ENCODE assay signal across 8 cellular contexts in genomic region chr2:165293439-165294420, GRCh38. TPM values are rescaled to one million over a fixed set of nuclear protein-coding genes. Genes with fewer than 3 reads are reported as not detected.
DNase-seq lines count a peak whose midpoint lies in the region; ATAC-seq and TF ChIP-seq lines count a peak whose summit lies in the region.

No MANE protein-coding gene starts in this region.

- H3K27ac ChIP-seq in H9 (ENCODE audit: insufficient read length, low read depth, low read length) (no peak overlapping the region), KMS-11 (no peak overlapping the region), OCI-LY7 (ENCODE audit: low read depth, low read length, poor library complexity, severe bottlenecking) (no peak overlapping the region), body of pancreas (no peak overlapping the region)

- H3K23me2 ChIP-seq in H9 (ENCODE audit: insufficient read length, low read depth, low read length, poor library complexity, severe bottlenecking) = no peaks in the 10 kb centered on the region

- H3K9me3 Mint-ChIP-seq in H9 = no peaks in the 10 kb centered on the region; a peak in 1 of 5 replicates

- peak; percentile 80 for TF ChIP-seq CTCF in H9 (conservative IDR thresholded peaks at IDR 0.05)
- peak; percentile 69 for TF ChIP-seq CTCF in KMS-11 (conservative IDR thresholded peaks at IDR 0.05; ENCODE audit: low read depth, low read length)
- TF ChIP-seq CTCF in OCI-LY7 (conservative IDR thresholded peaks at IDR 0.05; ENCODE audit: low read length) = peak; percentile 83
- TF ChIP-seq CTCF in body of pancreas (IDR thresholded peaks at IDR 0.05) = peak; percentile 57 to 94 (median 75)

- H3K27me3 ChIP-seq in H9 (ENCODE audit: insufficient read depth, low read length) = no peaks in the 10 kb centered on the region
- no peaks in the 10 kb centered on the region for H3K27me3 ChIP-seq in KMS-11 (ENCODE audit: insufficient read depth, low read depth)
- H3K27me3 ChIP-seq in body of pancreas = no peaks in the 10 kb centered on the region

- H4K20me1 ChIP-seq in H9 (ENCODE audit: control insufficient read depth, insufficient read depth, insufficient read length) (no peaks in the 10 kb centered on the region), KMS-11 (ENCODE audit: insufficient read depth) (no peaks in the 10 kb centered on the region), OCI-LY7 (ENCODE audit: insufficient read depth, low read length) (no peaks in the 10 kb centered on the region)

- H3K56ac ChIP-seq in H9 (ENCODE audit: insufficient read length, low read depth, low read length) = no peak overlapping the region

- H3K9ac ChIP-seq in H9 (ENCODE audit: extremely low read depth, insufficient read length, low read length) (no peak overlapping the region), KMS-11 (no peak overlapping the region)

- no peaks in the 10 kb centered on the region for H3K79me1 ChIP-seq in H9 (ENCODE audit: insufficient read depth, low read depth, low read length, poor library complexity, severe bottlenecking)

- peak overlapping the region in 1 of 3 experiments; percentile 93; a peak in 2 of 7 replicates for H3K27ac Mint-ChIP-seq in H9

- H3T11ph ChIP-seq in H9 (ENCODE audit: low read length) = no peak overlapping the region

- H3K79me2 ChIP-seq in H9 (ENCODE audit: insufficient read depth, low read length) = no peaks in the 10 kb centered on the region
- H3K79me2 ChIP-seq in KMS-11 (ENCODE audit: insufficient read depth, low read depth) = no peaks in the 10 kb centered on the region
- no peaks in the 10 kb centered on the region for H3K79me2 ChIP-seq in OCI-LY7 (ENCODE audit: insufficient read depth, low read depth, low read length)

- H3K4ac ChIP-seq in H9 (ENCODE audit: low read depth, low read length) = no peak overlapping the region

- no peak overlapping the region for H2BK5ac ChIP-seq in H9 (ENCODE audit: insufficient read length, low read length)

- H3K4me3 Mint-ChIP-seq in H9 = peak overlapping the region; percentile 42 to 76

- H3K9me3 ChIP-seq in H9 (ENCODE audit: control insufficient read depth, low read depth, low read length) (no peaks in the 10 kb centered on the region), OCI-LY7 (ENCODE audit: low read length) (no peaks in the 10 kb centered on the region), body of pancreas (no peaks in the 10 kb centered on the region)

- WGBS in H9 (ENCODE audit: extremely low coverage, insufficient read length, low lambda C conversion rate) = no CpG with 5 or more reads among the region's 6 CpGs
- 17 to 19% methylated on average over 6 of the region's 6 CpGs for WGBS in body of pancreas, 2 donors

- H3K4me2 ChIP-seq in H9 (ENCODE audit: insufficient read depth, insufficient read length, low read length) (peak overlapping the region; percentile 15), KMS-11 (peak overlapping the region; percentile 24; the same call in 1 of the 2 replicates), OCI-LY7 (ENCODE audit: low read length) (peak overlapping the region; percentile 46)

- H4K91ac ChIP-seq in H9 (ENCODE audit: insufficient read length, low read depth, low read length) = no peak overlapping the region

- no peak overlapping the region for H3K4me3 ChIP-seq in KMS-11 (IDR thresholded peaks at IDR 0.05; ENCODE audit: insufficient read depth, low read depth, low read length)
- no peak overlapping the region for H3K4me3 ChIP-seq in OCI-LY7 (ENCODE audit: low read depth, low read length, poor library complexity, severe bottlenecking)
- H3K4me3 ChIP-seq in body of pancreas = no peak overlapping the region
- H3K4me3 ChIP-seq in skeletal muscle cell (ENCODE audit: low read depth, low read length) = peak overlapping the region; percentile 39

- peak; percentile 100 for ATAC-seq in body of pancreas

- H3K4me1 Mint-ChIP-seq in H9 = peaks cover 5 to 8% of the 10 kb centered on the region in 2 experiments

- H3K23ac ChIP-seq in H9 (ENCODE audit: insufficient read length, low read depth, low read length) = no peak overlapping the region

- BruUV-seq in OCI-LY7 (replicated peaks; lab: Mats Ljungman, UMichigan) = no TSS peak

- intact Hi-C loops in OCI-LY7 (cut with micrococcal nuclease; ENCODE audit: unreplicated experiment) = loop anchor here (5.0 to 10.0 kb wide), 4 partner anchors 56 to 559 kb away; partner anchors contain the start of gene SCN2A
- intact Hi-C loops in body of pancreas (cut with DNase I) = loop anchor here (10.0 kb wide), 1 partner anchor 299 kb away; no protein-coding TSS in a partner anchor

- H2BK15ac ChIP-seq in H9 (ENCODE audit: low read depth, low read length) = no peak overlapping the region

- H2BK120ac ChIP-seq in H9 (ENCODE audit: low read depth, low read length, poor library complexity, severe bottlenecking) = no peak overlapping the region

- no peak overlapping the region for H2AK5ac ChIP-seq in H9 (ENCODE audit: insufficient read length, low read length)

- no peak overlapping the region for H3K14ac ChIP-seq in H9 (ENCODE audit: insufficient read depth, low read length)

- H4K8ac ChIP-seq in H9 (replicated peaks; ENCODE audit: insufficient read length, low read depth, low read length) = no peak overlapping the region

- no peaks in the 10 kb centered on the region for H3K4me1 ChIP-seq in H9 (ENCODE audit: insufficient read depth, low read length)
- H3K4me1 ChIP-seq in KMS-11 (ENCODE audit: low read depth, poor library complexity, severe bottlenecking) = peaks cover 10% of the 10 kb centered on the region
- H3K4me1 ChIP-seq in OCI-LY7 (ENCODE audit: insufficient read depth, low read length, poor library complexity, severe bottlenecking) = peaks cover 4% of the 10 kb centered on the region
- peaks cover 6% of the 10 kb centered on the region for H3K4me1 ChIP-seq in body of pancreas

- no peak overlapping the region for H2BK12ac ChIP-seq in H9 (ENCODE audit: insufficient read length, low read depth, low read length)

- POLR2A ChIA-PET in OCI-LY7 (lab: Charles Lee) = interaction anchor here (0.6 kb wide), 5 partner anchors 58 to 532 kb away, joined by 3 to 6 read pairs (median 3); no protein-coding TSS in a partner anchor

- DNase-seq in 8988T (peak; percentile 15), GM03348 (ENCODE audit: low spot score) (peak; percentile 81), H9 (peak; percentile 52), OCI-LY7 (ENCODE audit: low spot score) (peak; percentile 88), body of pancreas (peak; percentile 46 to 81 (median 60)), iPS DF 4.7 (ENCODE audit: extremely low read depth, low spot score) (peak; percentile 87), skeletal muscle cell (ENCODE audit: low read depth) (peak; percentile 68)

- H3K9me2 ChIP-seq in OCI-LY7 (ENCODE audit: insufficient read depth, low read length) = no peaks in the 10 kb centered on the region

- H4K5ac ChIP-seq in H9 (ENCODE audit: insufficient read length, low read depth, low read length) = no peak overlapping the region

- no peaks in the 10 kb centered on the region for H3K36me3 Mint-ChIP-seq in H9 (ENCODE audit: insufficient read depth in 1 of 3, low read depth in 3 of 3)

- CTCF ChIA-PET in OCI-LY7 (lab: Charles Lee; ENCODE audit: unreplicated experiment) = no interaction called here

- H3K36me3 ChIP-seq in KMS-11 (ENCODE audit: insufficient read depth) (no peaks in the 10 kb centered on the region), OCI-LY7 (ENCODE audit: insufficient read depth, low read length) (no peaks in the 10 kb centered on the region), body of pancreas (replicated peaks in 1 of 2; ENCODE audit: insufficient read depth in 1 of 2, low read depth in 2 of 2) (no peaks in the 10 kb centered on the region)

- H2AFZ ChIP-seq in H9 (ENCODE audit: low read length) (peak overlapping the region; percentile 41), KMS-11 (ENCODE audit: low read depth) (peak overlapping the region; percentile 39), OCI-LY7 (ENCODE audit: low read length) (peak overlapping the region; percentile 86; the same call in 1 of the 2 replicates)

- H3K27me3 Mint-ChIP-seq in H9 (ENCODE audit: low read depth) = no peaks in the 10 kb centered on the region

- no peak overlapping the region for H3K18ac ChIP-seq in H9 (ENCODE audit: insufficient read length, low read depth, low read length)

- TF ChIP-seq POLR2A in body of pancreas (IDR thresholded peaks at IDR 0.05) = no peak

- H2BK20ac ChIP-seq in H9 (ENCODE audit: low read depth, low read length, poor library complexity, severe bottlenecking) = no peak overlapping the region

RNA-seq across cellular contexts. Expression of gene SCN2A, which starts 54.5 kb away (rescaled TPM):
- 0.24 and 0.46 TPM in 2 replicates for total RNA-seq in H9 (2021)
- 0.03 TPM in 1 of 2 replicates, not detected in the other for total RNA-seq in OCI-LY7 (2014; rRNA removed; shearing (Covaris generic))
- total RNA-seq in OCI-LY7 (2022) = not detected in 2 replicates
- total RNA-seq in body of pancreas = 1 to 10 TPM in 1 of 2 donors, under 1 TPM in 1; 0.99 to 1.8 TPM

Comparison
In these comparisons a context has a peak if more than half of its experiments do, and no peak if none do; other contexts are left out.
1. DNase-seq: peak in every context shown above with its lines; median percentile 88 in OCI-LY7; 87 in iPS DF 4.7; 81 in GM03348; 68 in skeletal muscle cell; 60 in body of pancreas; 52 in H9; 15 in 8988T.